Comparison of ENCODE assay signal across 2 cellular contexts in genomic region chr4:665751-666435, GRCh38.
TF ChIP-seq lines count a peak whose summit lies in the region.

No MANE protein-coding gene starts in this region.

TF ChIP-seq in A549, 52 proteins besides CTCF, POLR2A, EP300 and RAD21:
- TF ChIP-seq JUN (IDR thresholded peaks at IDR 0.05) (no peak), EHF (CRISPR knock-in tag; IDR thresholded peaks at IDR 0.05) (no peak), SMC3 (IDR thresholded peaks at IDR 0.05) (no peak)
TF ChIP-seq in A549: peak in this region for 0.

TF ChIP-seq in K562, 482 proteins besides CTCF, POLR2A, EP300 and RAD21:
- no peak for TF ChIP-seq SNAPC5 (CRISPR knock-in tag; IDR thresholded peaks at IDR 0.05)
- TF ChIP-seq POLR2G (IDR thresholded peaks at IDR 0.05; ENCODE audit: low read depth, low read length) = peak; percentile 16
